In the genomic region with DNA sequence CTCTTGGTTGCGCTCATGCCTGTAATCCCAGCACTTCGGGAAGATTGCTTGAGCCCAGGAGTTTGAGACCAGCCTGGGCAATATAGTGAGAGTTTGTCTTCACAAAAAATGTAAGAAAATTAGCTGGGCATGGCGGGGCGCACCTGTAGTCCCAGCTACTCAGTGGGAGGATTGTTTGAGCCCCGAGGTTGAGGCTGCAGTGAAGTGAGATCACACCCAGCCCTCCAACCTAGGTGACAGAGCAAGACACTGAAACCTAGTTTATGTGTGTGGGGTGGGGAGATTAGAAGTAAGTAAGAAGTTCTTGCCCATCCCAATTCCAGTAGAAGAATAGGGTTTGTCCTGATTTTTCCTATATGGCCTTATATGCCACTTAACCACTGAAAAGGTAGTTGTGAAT, we compare ENCODE assay signal across 9 cellular contexts. TPM values are rescaled to one million over a fixed set of nuclear protein-coding genes. Genes with fewer than 3 reads are reported as not detected.
DNase-seq lines count a peak whose midpoint lies in the region; ATAC-seq and TF ChIP-seq lines count a peak whose summit lies in the region.
"Had no signal": no experiment of that assay in that cellular context is flagged by ENCODE, and none has a peak within 500 bp of the region (broad histone marks: within the 10 kb centered on the region; RNA-seq: fewer than 3 reads in every experiment).

No MANE protein-coding gene starts in this region.

- H2AFZ ChIP-seq in Loucy (ENCODE audit: low read length) = no peak overlapping the region

- peaks cover 2% of the 10 kb centered on the region for H3K36me3 ChIP-seq in BJ (ENCODE audit: control insufficient read depth, insufficient read depth, low read length)
- peaks cover 62% of the 10 kb centered on the region for H3K36me3 ChIP-seq in Loucy (ENCODE audit: insufficient read depth, low read length)
- peaks cover 35% of the 10 kb centered on the region for H3K36me3 ChIP-seq in H7 (replicated peaks; ENCODE audit: control insufficient read depth, insufficient read depth, low read length)

- no peaks in the 10 kb centered on the region for H3K9me3 ChIP-seq in Loucy (ENCODE audit: insufficient read depth, low read depth, low read length)

- no peaks in the 10 kb centered on the region for H3F3A ChIP-seq in Loucy (ENCODE audit: low read depth)

- H3K4me3 ChIP-seq in BJ (ENCODE audit: low read depth, low read length) (peak overlapping the region; percentile 62), Loucy (ENCODE audit: low read length, poor library complexity, severe bottlenecking) (peak overlapping the region; percentile 97), H7 (ENCODE audit: insufficient read depth, low read depth, low read length) (no peak overlapping the region)

- peaks cover 75% of the 10 kb centered on the region for H3K36me3 Mint-ChIP-seq in central memory CD8-positive, alpha-beta T cell (ENCODE audit: insufficient read depth)
- H3K36me3 Mint-ChIP-seq in natural killer cell treated with Interleukin-12 subunit alpha and Interleukin-12 subunit beta and Interleukin-15 and Interleukin-18, amount 100 ng/mL, for 72 hours = peaks cover 57% of the 10 kb centered on the region

- DNase-seq in BJ (ENCODE audit: low read depth) (no peak), H7 (no peak), foreskin melanocyte (no peak)
- DNase-seq in central memory CD8-positive, alpha-beta T cell (ENCODE audit: low spot score in 2 of 2) = no peak
- no peak for DNase-seq in natural killer cell treated with Interleukin-12 subunit alpha and Interleukin-12 subunit beta and Interleukin-15 and Interleukin-18, amount 100 ng/mL, for 72 hours (ENCODE audit: low spot score)
- no peak for DNase-seq in effector CD4-positive, alpha-beta T cell
- DNase-seq: NCI-H446 had no signal

- CTCF ChIA-PET in BJ (lab: Yijun Ruan, JAX) = interaction anchor here (1.0 kb wide), 1 partner anchor 161 kb away, joined by 4 read pairs; no protein-coding TSS in a partner anchor

- H3K27me3 Mint-ChIP-seq in central memory CD8-positive, alpha-beta T cell = no peaks in the 10 kb centered on the region
- H3K27me3 Mint-ChIP-seq in natural killer cell treated with Interleukin-12 subunit alpha and Interleukin-12 subunit beta and Interleukin-15 and Interleukin-18, amount 100 ng/mL, for 72 hours = no peaks in the 10 kb centered on the region

- peaks cover 66% of the 10 kb centered on the region for H4K20me1 ChIP-seq in Loucy (ENCODE audit: insufficient read depth, low read length, poor library complexity, severe bottlenecking)

- peaks cover 55% of the 10 kb centered on the region for H3K4me1 ChIP-seq in Loucy (ENCODE audit: insufficient read depth, low read length, poor library complexity, severe bottlenecking)

- POLR2A ChIA-PET in BJ (lab: Charles Lee) = no interaction called here

- H3K4me1 Mint-ChIP-seq in central memory CD8-positive, alpha-beta T cell = peaks cover 68% of the 10 kb centered on the region
- H3K4me1 Mint-ChIP-seq in natural killer cell treated with Interleukin-12 subunit alpha and Interleukin-12 subunit beta and Interleukin-15 and Interleukin-18, amount 100 ng/mL, for 72 hours (ENCODE audit: low read depth in 2 of 2) = peaks cover 55 to 68% of the 10 kb centered on the region in 2 donors

- H3K4me2 ChIP-seq in Loucy (ENCODE audit: low read depth, low read length, poor library complexity, severe bottlenecking) = peak overlapping the region; percentile 95

- H3K9me3 Mint-ChIP-seq in central memory CD8-positive, alpha-beta T cell = no peaks in the 10 kb centered on the region
- no peaks in the 10 kb centered on the region for H3K9me3 Mint-ChIP-seq in natural killer cell treated with Interleukin-12 subunit alpha and Interleukin-12 subunit beta and Interleukin-15 and Interleukin-18, amount 100 ng/mL, for 72 hours

- peak overlapping the region; percentile 97 for H3K4me3 Mint-ChIP-seq in central memory CD8-positive, alpha-beta T cell
- H3K4me3 Mint-ChIP-seq in natural killer cell treated with Interleukin-12 subunit alpha and Interleukin-12 subunit beta and Interleukin-15 and Interleukin-18, amount 100 ng/mL, for 72 hours = peak overlapping the region; percentile 96

- ATAC-seq in central memory CD8-positive, alpha-beta T cell (replicated peaks; ENCODE audit: extremely low read depth, poor library complexity, severe bottlenecking) = no peak
- no peak for ATAC-seq in natural killer cell treated with Interleukin-12 subunit alpha and Interleukin-12 subunit beta and Interleukin-15 and Interleukin-18, amount 100 ng/mL, for 72 hours
- no peak for ATAC-seq in HG03139 (IDR thresholded peaks at IDR 0.05; ENCODE audit: unreplicated experiment)

- peak overlapping the region; percentile 99 for H3K9ac ChIP-seq in Loucy (ENCODE audit: low read depth, low read length, poor library complexity, severe bottlenecking)

- H3K79me2 ChIP-seq in Loucy (ENCODE audit: insufficient read depth, low read length) = peaks cover 70% of the 10 kb centered on the region

- H3K27me3 ChIP-seq in BJ (ENCODE audit: control insufficient read depth, insufficient read depth, low read length) (no peaks in the 10 kb centered on the region), Loucy (ENCODE audit: insufficient read depth, low read length, poor library complexity, severe bottlenecking) (peaks cover 11% of the 10 kb centered on the region), H7 (ENCODE audit: control insufficient read depth, insufficient read depth, low read length) (no peaks in the 10 kb centered on the region)

- peak overlapping the region; percentile 97 for H3K27ac Mint-ChIP-seq in central memory CD8-positive, alpha-beta T cell (ENCODE audit: low read depth)
- H3K27ac Mint-ChIP-seq in natural killer cell treated with Interleukin-12 subunit alpha and Interleukin-12 subunit beta and Interleukin-15 and Interleukin-18, amount 100 ng/mL, for 72 hours = peak overlapping the region; percentile 99 to 100

- no peaks in the 10 kb centered on the region for H3K9me2 ChIP-seq in Loucy (replicated peaks; ENCODE audit: low read depth, low read length)

- TF ChIP-seq CTCF in BJ (IDR thresholded peaks at IDR 0.05; ENCODE audit: insufficient read depth, low read depth, low read length) (no peak), Loucy (conservative IDR thresholded peaks at IDR 0.05; ENCODE audit: low read length) (no peak)

RNA-seq across cellular contexts. Expression of a gene that starts 2.0 kb away (rescaled TPM):
- 1,389 and 2,073 TPM in 2 replicates for polyA plus RNA-seq in BJ (2011; rRNA removed)
- polyA minus RNA-seq in BJ (2011; rRNA and poly(A)+ RNA removed) = 481 and 777 TPM in 2 replicates
- total RNA-seq in natural killer cell treated with Interleukin-12 subunit alpha and Interleukin-12 subunit beta and Interleukin-15 and Interleukin-18, amount 100 ng/mL, for 72 hours = 100 to 1,000 TPM; 647 to 909 TPM
- 1,934 and 2,538 TPM in 2 replicates for total RNA-seq in H7 (2014; rRNA removed; shearing (Covaris generic))

RNA-seq across cellular contexts. Expression of a gene that starts 48.9 kb away (rescaled TPM):
- 8.6 and 13.0 TPM in 2 replicates for polyA plus RNA-seq in BJ (2011; rRNA removed)
- 8.0 and 9.6 TPM in 2 replicates for polyA minus RNA-seq in BJ (2011; rRNA and poly(A)+ RNA removed)
- 1 to 10 TPM; 1.2 to 6.1 TPM for total RNA-seq in natural killer cell treated with Interleukin-12 subunit alpha and Interleukin-12 subunit beta and Interleukin-15 and Interleukin-18, amount 100 ng/mL, for 72 hours
- 4.4 and 16.1 TPM in 2 replicates for total RNA-seq in H7 (2014; rRNA removed; shearing (Covaris generic))
